ENCODE assay signal across 15 cellular contexts in the genomic region with DNA sequence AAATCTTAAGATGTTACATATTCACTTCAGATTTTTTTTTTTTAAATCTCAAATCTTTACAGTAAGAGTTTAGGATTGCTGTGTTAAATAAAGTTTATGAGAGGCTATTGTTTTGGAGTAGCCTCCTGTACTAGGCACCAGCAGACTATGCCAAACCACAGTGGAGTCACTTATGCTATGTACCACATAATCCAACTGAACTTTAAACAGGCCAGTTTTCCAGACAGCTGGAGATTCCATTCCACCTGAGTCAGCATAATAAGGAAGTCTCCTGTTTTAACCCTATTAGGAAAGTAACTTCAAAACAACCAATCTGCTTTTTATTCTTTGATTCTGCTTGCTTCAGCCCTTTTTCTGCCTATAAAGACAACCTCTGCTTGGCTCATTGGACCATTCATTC.
DNase-seq lines count a peak whose midpoint lies in the region; ATAC-seq and TF ChIP-seq lines count a peak whose summit lies in the region.
"Had no signal": no experiment of that assay in that cellular context is flagged by ENCODE, and none has a peak within 500 bp of the region (broad histone marks: within the 10 kb centered on the region; RNA-seq: fewer than 3 reads in every experiment).

No MANE protein-coding gene starts in this region.

- no peak overlapping the region for H3K4me3 ChIP-seq in astrocyte of the cerebellum (ENCODE audit: low read depth, low read length)
- H3K4me3 ChIP-seq: Peyer's patch had no signal

- H3K9me3 Mint-ChIP-seq in activated T-cell treated with anti-CD3 and anti-CD28 coated beads, Interleukin-2, amount 50 U/mL, for 4 hours: peaks cover 7% of the 10 kb centered on the region

- peak; percentile 60 for DNase-seq in HT1080 (ENCODE audit: low read depth)
- DNase-seq in astrocyte of the cerebellum (ENCODE audit: low read depth): peak; percentile 67
- DNase-seq in fibroblast of the conjunctiva (ENCODE audit: low read depth): peak; percentile 62
- no peak for DNase-seq in NK-92 treated with Interleukin-12 subunit alpha and Interleukin-12 subunit beta, amount 100 ng/mL, for 24 hours (lab: John Stamatoyannopoulos, UW)
- no peak for DNase-seq in activated T-cell treated with anti-CD3 and anti-CD28 coated beads, Interleukin-2, amount 50 U/mL, for 4 hours
- DNase-seq in MV-4-11 (lab: John Stamatoyannopoulos, UW): no peak
- DNase-seq: activated CD4-positive, alpha-beta memory T cell treated with anti-CD3 and anti-CD28 coated beads for 36 hours; activated T-cell treated with anti-CD3 and anti-CD28 coated beads, Interleukin-2, amount 50 U/mL, for 72 hours; KBM-7; NCI-H1105 treated with DMSO at 0.1 percent for 48 hours; NCI-H748 treated with DMSO at 0.1 percent for 48 hours; Peyer's patch; stimulated activated CD4-positive, alpha-beta T cell treated with anti-CD3 and anti-CD28 coated beads, Interleukin-4, amount 100 ng/mL, for 4 hours had no signal

- H3K27me3 Mint-ChIP-seq in activated T-cell treated with anti-CD3 and anti-CD28 coated beads, Interleukin-2, amount 50 U/mL, for 4 hours (ENCODE audit: low read depth): no peaks in the 10 kb centered on the region
- H3K27me3 Mint-ChIP-seq: activated CD4-positive, alpha-beta memory T cell treated with anti-CD3 and anti-CD28 coated beads for 36 hours had no signal

- H3K4me3 Mint-ChIP-seq in activated T-cell treated with anti-CD3 and anti-CD28 coated beads, Interleukin-2, amount 50 U/mL, for 4 hours: no peak overlapping the region
- H3K4me3 Mint-ChIP-seq: activated CD4-positive, alpha-beta memory T cell treated with anti-CD3 and anti-CD28 coated beads for 36 hours; activated T-cell treated with anti-CD3 and anti-CD28 coated beads, Interleukin-2, amount 50 U/mL, for 72 hours; CD14-positive monocyte had no signal

- in situ Hi-C loops in astrocyte of the cerebellum (cut with HindIII; ENCODE audit: low sequenced_read_pairs): no loop called here

- H3K36me3 Mint-ChIP-seq in activated T-cell treated with anti-CD3 and anti-CD28 coated beads, Interleukin-2, amount 50 U/mL, for 4 hours (ENCODE audit: insufficient read depth): no peaks in the 10 kb centered on the region
- H3K36me3 Mint-ChIP-seq: activated CD4-positive, alpha-beta memory T cell treated with anti-CD3 and anti-CD28 coated beads for 36 hours; CD14-positive monocyte had no signal

- ATAC-seq in activated T-cell treated with anti-CD3 and anti-CD28 coated beads, Interleukin-2, amount 50 U/mL, for 4 hours: no peak
- ATAC-seq in GM21786 (IDR thresholded peaks at IDR 0.05; ENCODE audit: unreplicated experiment): no peak
- ATAC-seq: activated T-cell treated with anti-CD3 and anti-CD28 coated beads, Interleukin-2, amount 50 U/mL, for 72 hours had no signal

- TF ChIP-seq CTCF in astrocyte of the cerebellum (IDR thresholded peaks at IDR 0.05; ENCODE audit: low read depth, low read length, missing control alignments): no peak

- no peaks in the 10 kb centered on the region for H3K4me1 Mint-ChIP-seq in activated T-cell treated with anti-CD3 and anti-CD28 coated beads, Interleukin-2, amount 50 U/mL, for 4 hours (ENCODE audit: low read depth)
- H3K4me1 Mint-ChIP-seq: CD14-positive monocyte had no signal

Comparison
In these comparisons a context has a peak if more than half of its experiments do, and no peak if none do; other contexts are left out.
1. DNase-seq: peak in HT1080 (single experiment), astrocyte of the cerebellum (single experiment) and fibroblast of the conjunctiva (single experiment); none in NK-92 treated with Interleukin-12 subunit alpha and Interleukin-12 subunit beta, amount 100 ng/mL, for 24 hours (single experiment), activated T-cell treated with anti-CD3 and anti-CD28 coated beads, Interleukin-2, amount 50 U/mL, for 4 hours (single experiment) and MV-4-11 (single experiment).